In the genomic region with DNA sequence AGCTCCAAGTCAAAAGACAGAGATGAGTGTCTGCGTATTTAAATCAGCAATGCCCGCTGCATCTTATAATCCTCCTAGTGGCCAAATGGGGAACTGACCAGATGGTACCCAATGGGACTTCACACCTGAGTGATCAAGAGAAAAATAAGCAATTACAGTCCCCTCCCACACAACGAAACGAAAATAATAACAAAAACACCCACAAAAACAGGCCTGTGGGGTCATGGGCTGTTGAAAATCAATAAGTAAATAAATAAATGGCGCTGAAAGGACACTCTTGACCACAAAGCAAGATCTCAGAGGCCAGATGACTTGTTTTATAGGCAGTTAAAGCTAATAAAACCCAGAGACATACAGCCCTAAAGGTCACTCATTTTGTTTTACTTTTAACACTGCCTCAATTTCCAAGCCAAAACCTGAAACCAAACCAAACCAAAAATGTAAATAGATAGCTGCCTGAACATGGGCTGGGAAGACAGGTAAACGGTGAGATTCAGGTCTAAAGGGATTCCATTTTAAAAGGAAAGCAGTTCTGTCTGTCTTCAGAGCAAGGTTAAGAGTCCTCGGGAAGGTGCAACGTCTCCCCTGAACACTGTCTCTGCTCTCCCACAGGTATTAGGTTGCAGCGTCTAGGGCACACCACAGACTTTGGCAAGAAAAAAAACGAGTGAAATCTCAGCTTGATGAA, we compare ENCODE assay signal across 8 cellular contexts. TPM values are rescaled to one million over a fixed set of nuclear protein-coding genes. Genes with fewer than 3 reads are reported as not detected.
DNase-seq lines count a peak whose midpoint lies in the region; ATAC-seq and TF ChIP-seq lines count a peak whose summit lies in the region.

No MANE protein-coding gene starts in this region.

- TF ChIP-seq POLR2A in transverse colon (IDR thresholded peaks at IDR 0.05) = no peak

- H3K27me3 ChIP-seq in KMS-11 (ENCODE audit: insufficient read depth, low read depth) (no peaks in the 10 kb centered on the region), transverse colon (no peaks in the 10 kb centered on the region)

- H3K4me3 ChIP-seq in KMS-11 (IDR thresholded peaks at IDR 0.05; ENCODE audit: insufficient read depth, low read depth, low read length) (no peak overlapping the region), transverse colon (peak overlapping the region; percentile 89 to 98 (median 94))

- H3K27ac Mint-ChIP-seq in Calu3 (ENCODE audit: unreplicated experiment) = peak overlapping the region; percentile 53
- H3K27ac Mint-ChIP-seq in activated naive CD4-positive, alpha-beta T cell treated with anti-CD3 and anti-CD28 coated beads, Interleukin-2, amount 50 U/mL, for 24 hours = peak overlapping the region; percentile 81

- H3K36me3 Mint-ChIP-seq in Calu3 (ENCODE audit: insufficient read depth, unreplicated experiment) = peaks cover 28% of the 10 kb centered on the region
- peaks cover 6% of the 10 kb centered on the region for H3K36me3 Mint-ChIP-seq in activated naive CD4-positive, alpha-beta T cell treated with anti-CD3 and anti-CD28 coated beads, Interleukin-2, amount 50 U/mL, for 24 hours

- TF ChIP-seq CTCF in Calu3 (IDR thresholded peaks at IDR 0.05; ENCODE audit: unreplicated experiment) (peak; percentile 91), KMS-11 (conservative IDR thresholded peaks at IDR 0.05; ENCODE audit: low read depth, low read length) (peak; percentile 87), omental fat pad (IDR thresholded peaks at IDR 0.05) (peak in 2 of 3 donors; percentile 46 to 62), transverse colon (IDR thresholded peaks at IDR 0.05) (peak; percentile 95 to 97 (median 96))

- TSS peak; percentile 50 for BruUV-seq in Calu3 (replicated peaks; lab: Mats Ljungman, UMichigan)

- peak overlapping the region; percentile 97 for H2AFZ ChIP-seq in KMS-11 (ENCODE audit: low read depth)

- H3K79me2 ChIP-seq in KMS-11 (ENCODE audit: insufficient read depth, low read depth) = no peaks in the 10 kb centered on the region

- peak overlapping the region; percentile 75 for H3K4me2 ChIP-seq in KMS-11

- H3K9me3 Mint-ChIP-seq in Calu3 (ENCODE audit: low read depth, unreplicated experiment) = no peaks in the 10 kb centered on the region
- H3K9me3 Mint-ChIP-seq in activated naive CD4-positive, alpha-beta T cell treated with anti-CD3 and anti-CD28 coated beads, Interleukin-2, amount 50 U/mL, for 24 hours = no peaks in the 10 kb centered on the region

- H3K27ac ChIP-seq in KMS-11 (peak overlapping the region; percentile 50; the same call in 1 of the 2 replicates), transverse colon (peak overlapping the region; percentile 92 to 95 (median 93))

- H3K4me1 ChIP-seq in KMS-11 (ENCODE audit: low read depth, poor library complexity, severe bottlenecking) = peaks cover 30% of the 10 kb centered on the region
- H3K4me1 ChIP-seq in transverse colon = peaks cover 0 to 35% (median 11%) of the 10 kb centered on the region in 4 donors

- no peaks in the 10 kb centered on the region for H3K9me3 ChIP-seq in transverse colon

- H3K9ac ChIP-seq in KMS-11 = peak overlapping the region; percentile 67; the same call in 1 of the 2 replicates

- peak; percentile 87 for DNase-seq in Calu3
- peak; percentile 79 for DNase-seq in SK-N-DZ (ENCODE audit: low spot score)
- peak; percentile 71 for DNase-seq in globus pallidus (ENCODE audit: low spot score)
- DNase-seq in omental fat pad (ENCODE audit: low spot score) = peak; percentile 51
- peak; percentile 82 for DNase-seq in transverse colon

- H3K27me3 Mint-ChIP-seq in Calu3 (ENCODE audit: unreplicated experiment) = no peaks in the 10 kb centered on the region
- no peaks in the 10 kb centered on the region for H3K27me3 Mint-ChIP-seq in activated naive CD4-positive, alpha-beta T cell treated with anti-CD3 and anti-CD28 coated beads, Interleukin-2, amount 50 U/mL, for 24 hours

- H4K20me1 ChIP-seq in KMS-11 (ENCODE audit: insufficient read depth) = no peaks in the 10 kb centered on the region

- H3K36me3 ChIP-seq in KMS-11 (ENCODE audit: insufficient read depth) (no peaks in the 10 kb centered on the region), transverse colon (no peaks in the 10 kb centered on the region)

- in situ Hi-C loops in transverse colon (cut with MboI; ENCODE audit: low pct_ligation_motif_present in 1 of 4, low pct_unique_long_range_greater_than_20kb in 1 of 4, low sequenced_read_pairs in 3 of 4) = loop anchor here in 1 of 4 donors (10.0 kb wide), 1 partner anchor 78 kb away; the partner anchor contains the start of gene AP1G1

- TF ChIP-seq EP300 in transverse colon (IDR thresholded peaks at IDR 0.05; ENCODE audit: low read depth) = no peak

- peak overlapping the region; percentile 96 for H3K4me3 Mint-ChIP-seq in Calu3 (ENCODE audit: low read depth, unreplicated experiment)
- H3K4me3 Mint-ChIP-seq in activated naive CD4-positive, alpha-beta T cell treated with anti-CD3 and anti-CD28 coated beads, Interleukin-2, amount 50 U/mL, for 24 hours = peak overlapping the region; percentile 81

- peak; percentile 30 for ATAC-seq in GM21526 (IDR thresholded peaks at IDR 0.05; ENCODE audit: low FRiP score, unreplicated experiment)
- ATAC-seq in omental fat pad (ENCODE audit: low FRiP score) = peak; percentile 66

- peaks cover 22% of the 10 kb centered on the region for H3K4me1 Mint-ChIP-seq in Calu3 (ENCODE audit: low read depth, unreplicated experiment)
- peaks cover 55% of the 10 kb centered on the region for H3K4me1 Mint-ChIP-seq in activated naive CD4-positive, alpha-beta T cell treated with anti-CD3 and anti-CD28 coated beads, Interleukin-2, amount 50 U/mL, for 24 hours

- CTCF ChIA-PET in Calu3 (lab: Charles Lee) = interaction anchor here (0.6 to 3.2 kb wide), 10 partner anchors 12 to 176 kb away, joined by 3 to 26 read pairs (median 4); partner anchors contain the start of genes AP1G1 and IST1

- 2 to 4% methylated on average over 6 to 10 of the region's 10 CpGs for whole genome bisulfite sequencing in transverse colon (ENCODE audit: low coverage in 1 of 2), 2 donors

- intact Hi-C loops in Calu3 (cut with micrococcal nuclease; ENCODE audit: unreplicated experiment) (loop anchor here (2.0 kb wide), 1 partner anchor 78 kb away; no protein-coding TSS in a partner anchor), transverse colon (cut with DNase I; ENCODE audit: low total_unique reads) (loop anchor here (5.0 kb wide), 1 partner anchor 80 kb away; no protein-coding TSS in a partner anchor)

RNA-seq across cellular contexts. Expression of gene ZNF821, which starts 1.3 kb away (rescaled TPM):
- total RNA-seq in Calu3 (2022) (12.3 and 13.1 TPM in 2 replicates), omental fat pad (10 to 100 TPM in 1 of 4 donors, 1 to 10 TPM in 3; 1.3 to 10.1 (median 4.4) TPM), transverse colon (10 to 100 TPM in 3 of 4 donors, 1 to 10 TPM in 1; 9.4 to 31.6 (median 13.6) TPM)
- 46.7 and 88.4 TPM in 2 replicates for polyA plus RNA-seq in SK-N-DZ (2014; cell fraction: cytosol; rRNA removed)
- 37.9 and 43.1 TPM in 2 replicates for polyA plus RNA-seq in SK-N-DZ (2014; cell fraction: nucleus; rRNA removed)

RNA-seq across cellular contexts. Expression of gene IST1, which starts 12.7 kb away (rescaled TPM):
- total RNA-seq in Calu3 (2022) (252 and 269 TPM in 2 replicates), omental fat pad (100 to 1,000 TPM; 229 to 249 (median 230) TPM), transverse colon (100 to 1,000 TPM; 200 to 303 (median 257) TPM)
- 403 and 436 TPM in 2 replicates for polyA plus RNA-seq in SK-N-DZ (2014; cell fraction: cytosol; rRNA removed)
- 316 and 411 TPM in 2 replicates for polyA plus RNA-seq in SK-N-DZ (2014; cell fraction: nucleus; rRNA removed)

RNA-seq across cellular contexts. Expression of gene ATXN1L, which starts 36.9 kb away (rescaled TPM):
- total RNA-seq in Calu3 (2022) (44.1 and 48.1 TPM in 2 replicates), omental fat pad (10 to 100 TPM; 30.6 to 43.1 (median 37.0) TPM), transverse colon (10 to 100 TPM; 16.7 to 33.3 (median 24.1) TPM)
- polyA plus RNA-seq in SK-N-DZ (2014; cell fraction: cytosol; rRNA removed) = 10.3 and 10.6 TPM in 2 replicates
- 8.5 and 13.5 TPM in 2 replicates for polyA plus RNA-seq in SK-N-DZ (2014; cell fraction: nucleus; rRNA removed)
